In genomic region chr1:62426238-62426637, GRCh38 we compare ENCODE assay signal across 16 cellular contexts. TPM values are rescaled to one million over a fixed set of nuclear protein-coding genes. Genes with fewer than 3 reads are reported as not detected.
DNase-seq lines count a peak whose midpoint lies in the region; ATAC-seq, FAIRE-seq and TF ChIP-seq lines count a peak whose summit lies in the region.
"Had no signal": no experiment of that assay in that cellular context is flagged by ENCODE, and none has a peak within 500 bp of the region (broad histone marks: within the 10 kb centered on the region; RNA-seq: fewer than 3 reads in every experiment).

No MANE protein-coding gene starts in this region.

- H3K27ac ChIP-seq in BLaER1 (no peak overlapping the region), SK-N-MC (peak overlapping the region; percentile 19; the same call in 1 of the 2 replicates), gastroesophageal sphincter (no peak overlapping the region), dorsolateral prefrontal cortex (no peak overlapping the region)
- no peak overlapping the region for H3K27ac ChIP-seq in CD4-positive, alpha-beta memory T cell (ENCODE audit: low read depth, low read length)
- H3K27ac ChIP-seq: C4-2B, Peyer's patch had no signal

- no peak for TF ChIP-seq EP300 in gastroesophageal sphincter (IDR thresholded peaks at IDR 0.05)

- CTCF ChIA-PET in CD4-positive, alpha-beta memory T cell (lab: Charles Lee; ENCODE audit: partially characterized antibody): no interaction called here

- H3K27me3 ChIP-seq in BLaER1 (no peaks in the 10 kb centered on the region), HAP-1 (ENCODE audit: low read depth) (no peaks in the 10 kb centered on the region), gastroesophageal sphincter (no peaks in the 10 kb centered on the region), dorsolateral prefrontal cortex (no peaks in the 10 kb centered on the region)
- no peaks in the 10 kb centered on the region for H3K27me3 ChIP-seq in CD4-positive, alpha-beta memory T cell (ENCODE audit: insufficient read depth, low read length)
- H3K27me3 ChIP-seq: Peyer's patch had no signal

- no peak for ATAC-seq in gastroesophageal sphincter
- ATAC-seq: HCT116 had no signal

- DNase-seq in HAP-1 (ENCODE audit: low spot score in 2 of 2): peak; percentile 14 to 30
- DNase-seq in SK-N-MC (ENCODE audit: low read depth, low spot score): no peak
- peak; percentile 47 for DNase-seq in left kidney (ENCODE audit: low read depth, low spot score)
- no peak for DNase-seq in GM12891 (ENCODE audit: insufficient read length, low spot score)
- no peak for DNase-seq in CD4-positive, alpha-beta memory T cell
- DNase-seq in dorsolateral prefrontal cortex: no peak
- DNase-seq: NCI-H1436, NCI-H2029, NCI-H2171, NCI-H510A, Peyer's patch, Right ventricle myocardium superior had no signal

- H3K4me1 ChIP-seq in BLaER1: peaks cover 13% of the 10 kb centered on the region
- peaks cover 12% of the 10 kb centered on the region for H3K4me1 ChIP-seq in HAP-1
- H3K4me1 ChIP-seq in gastroesophageal sphincter: no peaks in the 10 kb centered on the region
- H3K4me1 ChIP-seq in CD4-positive, alpha-beta memory T cell (ENCODE audit: insufficient read depth, low read length): no peaks in the 10 kb centered on the region
- H3K4me1 ChIP-seq: Peyer's patch had no signal

- TF ChIP-seq POLR2A in GM12891 (IDR thresholded peaks at IDR 0.05; ENCODE audit: low read depth, low read length) (no peak), gastroesophageal sphincter (IDR thresholded peaks at IDR 0.05) (no peak)

- H4K20me1 ChIP-seq in BLaER1: no peaks in the 10 kb centered on the region

- H3K4me3 ChIP-seq in BLaER1 (no peak overlapping the region), HAP-1 (no peak overlapping the region), SK-N-MC (no peak overlapping the region), gastroesophageal sphincter (no peak overlapping the region), dorsolateral prefrontal cortex (no peak overlapping the region)
- no peak overlapping the region for H3K4me3 ChIP-seq in CD4-positive, alpha-beta memory T cell (ENCODE audit: low read length in 2 of 2)
- H3K4me3 ChIP-seq: Peyer's patch had no signal

- intact Hi-C loops in CD4-positive, alpha-beta memory T cell (cut with micrococcal nuclease): no loop called here
- intact Hi-C loops in dorsolateral prefrontal cortex (cut with DNase I): no loop called here

- H3K4me2 ChIP-seq in BLaER1: peak overlapping the region; percentile 39

- no peak for FAIRE-seq in GM12891 (lab: Jason Lieb, UNC)

- H3K4me3 Mint-ChIP-seq in CD4-positive, alpha-beta memory T cell: no peak overlapping the region

- H3K36me3 ChIP-seq in BLaER1 (no peaks in the 10 kb centered on the region), HAP-1 (replicated peaks) (no peaks in the 10 kb centered on the region), SK-N-MC (ENCODE audit: insufficient read depth, low read length) (no peaks in the 10 kb centered on the region), gastroesophageal sphincter (no peaks in the 10 kb centered on the region)
- no peaks in the 10 kb centered on the region for H3K36me3 ChIP-seq in CD4-positive, alpha-beta memory T cell (ENCODE audit: insufficient read depth, low read length)
- H3K36me3 ChIP-seq: Peyer's patch had no signal

- 43 to 73% methylated on average over 3 of the region's 3 CpGs for WGBS in gastroesophageal sphincter (ENCODE audit: low coverage in 1 of 2), 2 donors

- in situ Hi-C loops in HAP-1 (cut with MboI; ENCODE audit: low sequenced_read_pairs): no loop called here

- TF ChIP-seq CTCF in gastroesophageal sphincter (IDR thresholded peaks at IDR 0.05) (no peak), dorsolateral prefrontal cortex (IDR thresholded peaks at IDR 0.05 in 54 of 56, conservative IDR thresholded peaks at IDR 0.05 in 2 of 56; ENCODE audit: low read depth in 1 of 56, partially characterized antibody in 56 of 56) (no peak)

- H3K9me3 Mint-ChIP-seq in CD4-positive, alpha-beta memory T cell: no peaks in the 10 kb centered on the region

- peak overlapping the region in 1 of 7 donors; percentile 49 for H3K27ac Mint-ChIP-seq in CD4-positive, alpha-beta memory T cell

- H3K9ac ChIP-seq in BLaER1 (no peak overlapping the region), SK-N-MC (ENCODE audit: insufficient read length) (no peak overlapping the region)

- H3K9me3 ChIP-seq in BLaER1: no peaks in the 10 kb centered on the region
- H3K9me3 ChIP-seq in HAP-1: no peaks in the 10 kb centered on the region
- no peaks in the 10 kb centered on the region for H3K9me3 ChIP-seq in SK-N-MC (ENCODE audit: low read depth, low read length)
- no peaks in the 10 kb centered on the region for H3K9me3 ChIP-seq in gastroesophageal sphincter
- no peaks in the 10 kb centered on the region for H3K9me3 ChIP-seq in CD4-positive, alpha-beta memory T cell (ENCODE audit: control insufficient read depth in 1 of 2, low read length in 2 of 2)
- H3K9me3 ChIP-seq: Peyer's patch had no signal

- POLR2A ChIA-PET in CD4-positive, alpha-beta memory T cell (lab: Charles Lee; ENCODE audit: partially characterized antibody): interaction anchor here (2.5 kb wide), 1 partner anchor 9 kb away, joined by 14 read pairs; no protein-coding TSS in a partner anchor

- H3K36me3 Mint-ChIP-seq in CD4-positive, alpha-beta memory T cell: no peaks in the 10 kb centered on the region

- no peaks in the 10 kb centered on the region for H3K27me3 Mint-ChIP-seq in CD4-positive, alpha-beta memory T cell

- no peaks in the 10 kb centered on the region for H3K4me1 Mint-ChIP-seq in CD4-positive, alpha-beta memory T cell

TF ChIP-seq in GM12891, 5 proteins besides CTCF, POLR2A, EP300 and RAD21:
- TF ChIP-seq SPI1 (IDR thresholded peaks at IDR 0.05; ENCODE audit: low read depth, low read length) (no peak), TAF1 (IDR thresholded peaks at IDR 0.05; ENCODE audit: low read depth, low read length) (no peak), POU2F2 (IDR thresholded peaks at IDR 0.05; ENCODE audit: low read depth, low read length) (no peak), POLR2AphosphoS5 (IDR thresholded peaks at IDR 0.05; ENCODE audit: low read depth, low read length) (no peak), PAX5 (IDR thresholded peaks at IDR 0.05; ENCODE audit: insufficient read depth, low read length, severe bottlenecking) (no peak)

RNA-seq across cellular contexts. Expression of gene USP1, which starts 10.6 kb away (rescaled TPM):
- polyA plus RNA-seq in GM12891 (2012; ENCODE audit: low read depth, missing spikeins): 21.5 TPM
- 10 to 100 TPM; 23.0 to 39.9 (median 33.7) TPM for total RNA-seq in gastroesophageal sphincter
- 10 to 100 TPM; 46.3 to 50.0 TPM for total RNA-seq in CD4-positive, alpha-beta memory T cell
- 10 to 100 TPM; 30.2 to 34.8 TPM for polyA plus RNA-seq in CD4-positive, alpha-beta memory T cell
- total RNA-seq in dorsolateral prefrontal cortex: 10 to 100 TPM; 14.0 to 24.9 (median 20.8) TPM

Comparison
In these comparisons a context has a peak if more than half of its experiments do, and no peak if none do; other contexts are left out.
1. DNase-seq: peak in HAP-1 (2 of 2) and left kidney (single experiment); none in SK-N-MC (single experiment), GM12891 (single experiment), CD4-positive, alpha-beta memory T cell (0 of 5) and dorsolateral prefrontal cortex (0 of 10).